13 cellular contexts compared by ENCODE assay signal in the genomic region with DNA sequence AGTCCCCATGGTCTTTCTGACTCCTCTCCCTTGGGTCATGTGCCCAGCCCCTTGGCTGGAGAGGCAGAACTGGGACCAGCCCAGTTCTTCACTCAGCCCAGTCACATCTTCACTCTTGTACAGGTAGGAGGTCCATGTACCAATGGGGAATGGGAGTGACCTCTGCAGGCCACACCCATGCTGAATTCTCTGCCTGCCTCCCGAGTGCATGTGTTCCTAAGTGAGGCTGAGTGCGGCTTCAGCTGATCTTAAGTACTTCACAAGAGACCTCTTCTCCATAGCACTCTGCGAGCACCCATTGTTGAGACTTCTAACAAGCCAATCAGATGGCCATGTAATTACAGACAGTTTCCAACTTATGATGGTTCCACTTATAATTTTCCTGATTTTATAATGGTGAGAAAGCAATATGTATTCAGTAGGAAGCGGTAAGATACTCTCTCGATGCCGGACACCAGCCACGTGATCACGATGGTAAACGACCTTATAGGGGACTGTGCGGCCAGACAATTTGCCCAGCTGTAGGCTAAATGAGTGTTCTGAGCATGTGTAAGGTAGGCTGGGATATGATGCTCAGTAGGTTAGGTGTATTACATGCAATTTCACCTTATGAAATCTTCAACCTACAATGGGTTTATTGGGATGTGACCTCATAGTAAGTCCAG.
DNase-seq lines count a peak whose midpoint lies in the region; ATAC-seq and TF ChIP-seq lines count a peak whose summit lies in the region.
"Had no signal": no experiment of that assay in that cellular context is flagged by ENCODE, and none has a peak within 500 bp of the region (broad histone marks: within the 10 kb centered on the region; RNA-seq: fewer than 3 reads in every experiment).

No MANE protein-coding gene starts in this region.

- DNase-seq in DMS53 (lab: John Stamatoyannopoulos, UW), result peak; percentile 10
- no peak for DNase-seq in DMS53 treated with DMSO at 0.1 percent for 48 hours (lab: John Stamatoyannopoulos, UW; ENCODE audit: unreplicated experiment)
- DNase-seq in DND-41, result no peak
- DNase-seq in activated CD4-positive, alpha-beta memory T cell treated with anti-CD3 and anti-CD28 coated beads, Interleukin-2, amount 10 ng/mL, durations not matched to agents 7 days and 5 days, result no peak
- DNase-seq in naive thymus-derived CD4-positive, alpha-beta T cell, result no peak
- no peak for DNase-seq in psoas muscle
- DNase-seq: body of pancreas, dorsolateral prefrontal cortex, NCI-H446 had no signal

- intact Hi-C loops in naive thymus-derived CD4-positive, alpha-beta T cell (cut with micrococcal nuclease), result loop anchor here (1.0 to 10.0 kb wide), 4 partner anchors 50 to 814 kb away; a partner anchor contains a TSS
- intact Hi-C loops in psoas muscle (cut with DNase I), result loop anchor here (2.0 to 5.0 kb wide), 6 partner anchors 49 to 236 kb away; no protein-coding TSS in a partner anchor

- H2AFZ ChIP-seq in DND-41 (ENCODE audit: low read depth, low read length), result no peak overlapping the region

- POLR2A ChIA-PET in activated CD4-positive, alpha-beta memory T cell treated with anti-CD3 and anti-CD28 coated beads, Interleukin-2, amount 10 ng/mL, durations not matched to agents 7 days and 5 days (lab: Charles Lee), result interaction anchor here (0.9 to 7.6 kb wide), 5 partner anchors 44 to 223 kb away, joined by 3 to 220 read pairs (median 46); a partner anchor contains a TSS
- POLR2A ChIA-PET in naive thymus-derived CD4-positive, alpha-beta T cell (lab: Charles Lee), result interaction anchor here (1.0 to 10.7 kb wide), 12 partner anchors 10 to 238 kb away, joined by 3 to 210 read pairs (median 8); a partner anchor contains a TSS

- peaks cover 83% of the 10 kb centered on the region for H3K4me1 Mint-ChIP-seq in activated CD4-positive, alpha-beta memory T cell treated with anti-CD3 and anti-CD28 coated beads, Interleukin-2, amount 10 ng/mL, durations not matched to agents 7 days and 5 days
- H3K4me1 Mint-ChIP-seq in naive thymus-derived CD4-positive, alpha-beta T cell, result peaks cover 40 to 85% (median 79%) of the 10 kb centered on the region in 7 donors

- H3K27ac ChIP-seq in DND-41 (ENCODE audit: low read length) (peak overlapping the region; percentile 99), psoas muscle (no peak overlapping the region)
- no peak overlapping the region for H3K27ac ChIP-seq in naive thymus-derived CD4-positive, alpha-beta T cell (ENCODE audit: low read depth, low read length)
- H3K27ac ChIP-seq: 22Rv1, body of pancreas, dorsolateral prefrontal cortex had no signal

- WGBS in psoas muscle, 3 donors, result 93 to 95% (median 94%) methylated on average over 10 of the region's 10 CpGs

- H3K4me3 Mint-ChIP-seq in activated CD4-positive, alpha-beta memory T cell treated with anti-CD3 and anti-CD28 coated beads, Interleukin-2, amount 10 ng/mL, durations not matched to agents 7 days and 5 days, result no peak overlapping the region
- H3K4me3 Mint-ChIP-seq in naive thymus-derived CD4-positive, alpha-beta T cell, result peak overlapping the region in 9 of 10 donors; percentile 13 to 95 (median 46)
- H3K4me3 Mint-ChIP-seq: type B pancreatic cell had no signal

- TF ChIP-seq CTCF in DND-41 (IDR thresholded peaks at IDR 0.05; ENCODE audit: borderline replicate concordance, extremely low read depth, low read length, poor library complexity, severe bottlenecking), result no peak
- no peak for TF ChIP-seq CTCF in psoas muscle (IDR thresholded peaks at IDR 0.05)

- no peaks in the 10 kb centered on the region for H3K27me3 Mint-ChIP-seq in activated CD4-positive, alpha-beta memory T cell treated with anti-CD3 and anti-CD28 coated beads, Interleukin-2, amount 10 ng/mL, durations not matched to agents 7 days and 5 days
- no peaks in the 10 kb centered on the region for H3K27me3 Mint-ChIP-seq in naive thymus-derived CD4-positive, alpha-beta T cell

- peak overlapping the region; percentile 100 for H3K27ac Mint-ChIP-seq in activated CD4-positive, alpha-beta memory T cell treated with anti-CD3 and anti-CD28 coated beads, Interleukin-2, amount 10 ng/mL, durations not matched to agents 7 days and 5 days
- H3K27ac Mint-ChIP-seq in naive thymus-derived CD4-positive, alpha-beta T cell, result peak overlapping the region; percentile 86 to 100 (median 98)
- H3K27ac Mint-ChIP-seq: type B pancreatic cell had no signal

- CTCF ChIA-PET in activated CD4-positive, alpha-beta memory T cell treated with anti-CD3 and anti-CD28 coated beads, Interleukin-2, amount 10 ng/mL, durations not matched to agents 7 days and 5 days (lab: Charles Lee), result interaction anchor here (1.0 to 12.9 kb wide), 8 partner anchors 16 to 224 kb away, joined by 3 to 162 read pairs (median 6); no protein-coding TSS in a partner anchor
- CTCF ChIA-PET in naive thymus-derived CD4-positive, alpha-beta T cell (lab: Charles Lee), result interaction anchor here (0.8 to 6.0 kb wide), 8 partner anchors 35 to 237 kb away, joined by 3 to 65 read pairs (median 4); no protein-coding TSS in a partner anchor

- H3K36me3 Mint-ChIP-seq in activated CD4-positive, alpha-beta memory T cell treated with anti-CD3 and anti-CD28 coated beads, Interleukin-2, amount 10 ng/mL, durations not matched to agents 7 days and 5 days (ENCODE audit: low read depth), result no peaks in the 10 kb centered on the region
- no peaks in the 10 kb centered on the region for H3K36me3 Mint-ChIP-seq in naive thymus-derived CD4-positive, alpha-beta T cell
- H3K36me3 Mint-ChIP-seq: type B pancreatic cell had no signal

- H3K9me3 Mint-ChIP-seq in activated CD4-positive, alpha-beta memory T cell treated with anti-CD3 and anti-CD28 coated beads, Interleukin-2, amount 10 ng/mL, durations not matched to agents 7 days and 5 days, result no peaks in the 10 kb centered on the region
- H3K9me3 Mint-ChIP-seq in naive thymus-derived CD4-positive, alpha-beta T cell, result peaks cover 0 to 1% (median 0%) of the 10 kb centered on the region in 11 donors
- H3K9me3 Mint-ChIP-seq: type B pancreatic cell had no signal

- H3K9ac ChIP-seq in DND-41 (ENCODE audit: low read depth, low read length), result no peak overlapping the region

- H3K4me2 ChIP-seq in DND-41 (ENCODE audit: insufficient read depth, low read length), result no peak overlapping the region

- H3K4me1 ChIP-seq in DND-41 (ENCODE audit: insufficient read depth, low read length) (peaks cover 53% of the 10 kb centered on the region), psoas muscle (peaks cover 19% of the 10 kb centered on the region)
- peaks cover 51 to 66% of the 10 kb centered on the region in 2 donors for H3K4me1 ChIP-seq in naive thymus-derived CD4-positive, alpha-beta T cell (ENCODE audit: control insufficient read depth in 2 of 2, insufficient read depth in 2 of 2, low read length in 2 of 2)

- H3K79me2 ChIP-seq in DND-41 (ENCODE audit: insufficient read depth, low read length), result no peaks in the 10 kb centered on the region

- H4K20me1 ChIP-seq in DND-41 (ENCODE audit: insufficient read depth, low read length), result no peaks in the 10 kb centered on the region

- H3K9me3 ChIP-seq in DND-41 (ENCODE audit: insufficient read depth, low read length, severe bottlenecking) (no peaks in the 10 kb centered on the region), psoas muscle (no peaks in the 10 kb centered on the region)
- H3K9me3 ChIP-seq in naive thymus-derived CD4-positive, alpha-beta T cell (ENCODE audit: control insufficient read depth in 2 of 3, low read length in 3 of 3), result no peaks in the 10 kb centered on the region
- H3K9me3 ChIP-seq: body of pancreas had no signal

- H3K36me3 ChIP-seq in DND-41 (ENCODE audit: insufficient read depth, low read length) (no peaks in the 10 kb centered on the region), psoas muscle (ENCODE audit: insufficient read depth in 1 of 2, low read depth in 1 of 2) (no peaks in the 10 kb centered on the region)
- no peaks in the 10 kb centered on the region for H3K36me3 ChIP-seq in naive thymus-derived CD4-positive, alpha-beta T cell (ENCODE audit: control insufficient read depth in 2 of 3, insufficient read depth in 3 of 3, low read length in 3 of 3)

- H3K27me3 ChIP-seq in DND-41 (ENCODE audit: insufficient read depth, low read length, poor library complexity) (no peaks in the 10 kb centered on the region), psoas muscle (ENCODE audit: insufficient read depth in 3 of 3, low read length in 2 of 3) (no peaks in the 10 kb centered on the region)
- no peaks in the 10 kb centered on the region for H3K27me3 ChIP-seq in naive thymus-derived CD4-positive, alpha-beta T cell (ENCODE audit: control insufficient read depth in 2 of 2, insufficient read depth in 2 of 2, low read length in 2 of 2)
- H3K27me3 ChIP-seq: body of pancreas, dorsolateral prefrontal cortex had no signal

- ATAC-seq in DND-41 (ENCODE audit: insufficient read depth, low read depth), result no peak
- ATAC-seq in naive thymus-derived CD4-positive, alpha-beta T cell, result no peak
- ATAC-seq in psoas muscle, result no peak
- no peak for ATAC-seq in HG03025 (IDR thresholded peaks at IDR 0.05; ENCODE audit: low FRiP score, unreplicated experiment)
- ATAC-seq in HG02759 (IDR thresholded peaks at IDR 0.05; ENCODE audit: unreplicated experiment), result no peak
- ATAC-seq: body of pancreas had no signal

- H3K4me3 ChIP-seq in DND-41 (ENCODE audit: low read depth in 1 of 2, low read length in 2 of 2) (no peak overlapping the region), psoas muscle (no peak overlapping the region)
- H3K4me3 ChIP-seq in naive thymus-derived CD4-positive, alpha-beta T cell (ENCODE audit: low read length), result no peak overlapping the region
- H3K4me3 ChIP-seq: body of pancreas, dorsolateral prefrontal cortex had no signal
